In the genomic region with DNA sequence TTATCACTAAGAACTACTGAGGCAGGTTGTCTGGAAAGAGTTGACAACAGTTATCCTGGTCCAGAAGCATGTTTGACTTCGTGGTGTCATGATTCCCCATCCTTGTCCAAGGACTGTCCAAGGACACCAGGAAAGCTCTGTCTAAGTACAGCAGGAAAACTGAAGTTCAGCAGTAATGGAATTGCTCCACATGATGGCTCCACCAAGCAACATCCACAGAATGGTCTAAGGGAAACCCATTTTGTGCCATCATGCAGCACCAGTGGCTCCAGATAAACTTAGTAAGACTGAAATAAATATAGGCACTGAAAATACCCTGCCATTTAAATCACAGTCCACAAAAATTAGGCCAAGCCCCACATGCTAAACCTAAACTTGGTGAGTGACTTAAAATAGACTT, we compare ENCODE assay signal across 11 cellular contexts.
DNase-seq lines count a peak whose midpoint lies in the region; ATAC-seq and TF ChIP-seq lines count a peak whose summit lies in the region.
"Had no signal": no experiment of that assay in that cellular context is flagged by ENCODE, and none has a peak within 500 bp of the region (broad histone marks: within the 10 kb centered on the region; RNA-seq: fewer than 3 reads in every experiment).

No MANE protein-coding gene starts in this region.

- ATAC-seq in HG02763 (IDR thresholded peaks at IDR 0.05; ENCODE audit: unreplicated experiment) (no peak), GM21576 (IDR thresholded peaks at IDR 0.05; ENCODE audit: unreplicated experiment) (no peak)
- ATAC-seq: A549 had no signal

- H3K4me3 Mint-ChIP-seq in progenitor cell of endocrine pancreas (ENCODE audit: low read depth), result no peak overlapping the region

- DNase-seq in NCI-H2171 treated with DMSO at 0.1 percent for 48 hours (lab: John Stamatoyannopoulos, UW), result peak; percentile 20
- no peak for DNase-seq in NCI-H2171 (lab: John Stamatoyannopoulos, UW)
- peak; percentile 6 for DNase-seq in NCI-H460 (ENCODE audit: extremely low read depth, low read depth)
- DNase-seq in epithelial cell of proximal tubule (ENCODE audit: low read depth), result no peak
- DNase-seq in progenitor cell of endocrine pancreas (ENCODE audit: low spot score, unreplicated experiment), result no peak
- no peak for DNase-seq in activated T-cell treated with anti-CD3 and anti-CD28 coated beads, Interleukin-2, amount 50 U/mL, for 1 hour
- DNase-seq: central memory CD4-positive, alpha-beta T cell; spleen had no signal

- H3K4me1 Mint-ChIP-seq in progenitor cell of endocrine pancreas (ENCODE audit: low read depth), result no peaks in the 10 kb centered on the region

- no peaks in the 10 kb centered on the region for H3K36me3 Mint-ChIP-seq in progenitor cell of endocrine pancreas (ENCODE audit: insufficient read depth)

- H3K27ac Mint-ChIP-seq in progenitor cell of endocrine pancreas, result no peak overlapping the region

- no peak overlapping the region for H3K4me3 ChIP-seq in epithelial cell of proximal tubule (ENCODE audit: low read depth, low read length)
- H3K4me3 ChIP-seq: A549, spleen had no signal

- TF ChIP-seq CTCF in epithelial cell of proximal tubule (conservative IDR thresholded peaks at IDR 0.05; ENCODE audit: low read depth, low read length), result peak; percentile 43
- peak; percentile 8 for TF ChIP-seq CTCF in progenitor cell of endocrine pancreas (IDR thresholded peaks at IDR 0.05; ENCODE audit: unreplicated experiment)

- no peaks in the 10 kb centered on the region for H3K27me3 Mint-ChIP-seq in progenitor cell of endocrine pancreas

- H3K9me3 Mint-ChIP-seq in progenitor cell of endocrine pancreas (ENCODE audit: low read depth), result no peaks in the 10 kb centered on the region

Comparison
In these comparisons a context has a peak if more than half of its experiments do, and no peak if none do; other contexts are left out.
1. DNase-seq: peak in NCI-H2171 treated with DMSO at 0.1 percent for 48 hours (single experiment) and NCI-H460 (single experiment); none in NCI-H2171 (single experiment), epithelial cell of proximal tubule (single experiment), progenitor cell of endocrine pancreas (single experiment) and activated T-cell treated with anti-CD3 and anti-CD28 coated beads, Interleukin-2, amount 50 U/mL, for 1 hour (single experiment).